ENCODE assay signal across 1 cellular context in genomic region chr1:54748094-54748835, GRCh38.
TF ChIP-seq lines count a peak whose summit lies in the region.

No MANE protein-coding gene starts in this region.

TF ChIP-seq in K562, 482 proteins besides CTCF, POLR2A, EP300 and RAD21:
- TF ChIP-seq ZBTB49 (CRISPR knock-in tag; IDR thresholded peaks at IDR 0.05; ENCODE audit: borderline replicate concordance) (no peak), POLR2G (IDR thresholded peaks at IDR 0.05; ENCODE audit: low read depth, low read length) (peak; percentile 31; the same call in 1 of the 2 replicates)
